Comparison of ENCODE assay signal across 17 cellular contexts in genomic region chr19:31002852-31003251, GRCh38.
DNase-seq lines count a peak whose midpoint lies in the region; FAIRE-seq and TF ChIP-seq lines count a peak whose summit lies in the region.
"Had no signal": no experiment of that assay in that cellular context is flagged by ENCODE, and none has a peak within 500 bp of the region (broad histone marks: within the 10 kb centered on the region; RNA-seq: fewer than 3 reads in every experiment).

No MANE protein-coding gene starts in this region.

- no peaks in the 10 kb centered on the region for H3K79me2 ChIP-seq in H1 (ENCODE audit: control insufficient read depth in 1 of 2, insufficient read depth in 2 of 2, low read length in 2 of 2)
- H3K79me2 ChIP-seq in mesendoderm (ENCODE audit: control insufficient read depth, insufficient read depth, low read length), result no peaks in the 10 kb centered on the region

- TF ChIP-seq CTCF in AG04450 (IDR thresholded peaks at IDR 0.05; ENCODE audit: low read depth, low read length) (peak; percentile 22), LNCaP clone FGC (IDR thresholded peaks at IDR 0.05; ENCODE audit: control insufficient read depth, extremely low read depth, insufficient read depth) (0 out of 2 replicates have a peak, but pooled peaks have one; percentile 10), H1 (IDR thresholded peaks at IDR 0.05; ENCODE audit: control extremely low read depth in 1 of 3, insufficient read depth in 1 of 3, low read depth in 1 of 3, low read length in 3 of 3) (peak in 2 of 3 experiments; percentile 10 to 29; a peak in 1 of 4 replicates)

- TF ChIP-seq POLR2A in H1 (IDR thresholded peaks at IDR 0.05; ENCODE audit: control extremely low read depth in 1 of 2, low read depth in 2 of 2, low read length in 2 of 2), result no peak

- no peak overlapping the region for H4K91ac ChIP-seq in H1 (replicated peaks; ENCODE audit: insufficient read length, low read length)

- no peak overlapping the region for H2BK20ac ChIP-seq in H1 (ENCODE audit: low read length)

- H3K4me2 ChIP-seq in H1 (ENCODE audit: insufficient read depth in 1 of 2, low read depth in 2 of 2, low read length in 2 of 2) (no peak overlapping the region), mesendoderm (ENCODE audit: low read length) (no peak overlapping the region)

- H3K56ac ChIP-seq in H1 (replicated peaks; ENCODE audit: insufficient read length, low read depth, low read length) (no peak overlapping the region), mesendoderm (ENCODE audit: low read length) (no peak overlapping the region)

- H3K9me3 ChIP-seq in AG04450 (ENCODE audit: control insufficient read depth, insufficient read depth, low read length), result no peaks in the 10 kb centered on the region
- no peaks in the 10 kb centered on the region for H3K9me3 ChIP-seq in H1 (ENCODE audit: insufficient read depth in 2 of 2, low read depth in 1 of 2, low read length in 1 of 2)
- H3K9me3 ChIP-seq: BE2C, SJSA1 had no signal

- TF ChIP-seq EP300 in H1 (IDR thresholded peaks at IDR 0.05; ENCODE audit: borderline replicate concordance in 1 of 2, low read depth in 2 of 2, low read length in 2 of 2), result no peak

- peak; percentile 49 to 51; a peak in 3 of 4 replicates for TF ChIP-seq RAD21 in H1 (IDR thresholded peaks at IDR 0.05 in 1 of 2, conservative IDR thresholded peaks at IDR 0.05 in 1 of 2; ENCODE audit: low read depth in 2 of 2, low read length in 2 of 2)

- 77% methylated on average over 7 of the region's 7 CpGs; no CpG with 5 or more reads in 1 of the 2 experiments for WGBS in H1 (ENCODE audit: extremely low coverage in 1 of 2, insufficient coverage in 1 of 2, insufficient read length in 1 of 2, insufficient replicate concordance in 2 of 2, low coverage in 1 of 2, low lambda C conversion rate in 2 of 2, missing lambda C conversion rate in 1 of 2), 2 experiments
- WGBS in mesendoderm (ENCODE audit: extremely low coverage, insufficient coverage, low lambda C conversion rate), result no CpG with 5 or more reads among the region's 7 CpGs

- H3K36me3 ChIP-seq in H1 (ENCODE audit: control insufficient read depth in 2 of 4, insufficient read depth in 4 of 4, low read length in 3 of 4) (no peaks in the 10 kb centered on the region), mesendoderm (ENCODE audit: control insufficient read depth, insufficient read depth, low read length) (no peaks in the 10 kb centered on the region)
- H3K36me3 ChIP-seq: BE2C, SJSA1 had no signal

- H2BK5ac ChIP-seq in H1 (ENCODE audit: low read depth, low read length) (no peak overlapping the region), mesendoderm (ENCODE audit: low read length) (no peak overlapping the region)

- no peak overlapping the region for H3K27ac ChIP-seq in AG04450 (ENCODE audit: low read depth, low read length)
- no peak overlapping the region for H3K27ac ChIP-seq in H1 (ENCODE audit: low read depth, low read length)
- H3K27ac ChIP-seq in mesendoderm (ENCODE audit: low read depth, low read length), result no peak overlapping the region
- H3K27ac ChIP-seq: RWPE1, SJSA1 had no signal

- H3K23me2 ChIP-seq in H1 (ENCODE audit: low read depth, low read length), result peaks cover 2% of the 10 kb centered on the region; the same call in 1 of the 2 replicates

- H2AFZ ChIP-seq in H1 (ENCODE audit: low read length), result no peak overlapping the region

- H2BK12ac ChIP-seq in H1 (ENCODE audit: low read depth, low read length), result no peak overlapping the region

- H2BK15ac ChIP-seq in H1 (ENCODE audit: low read length) (no peak overlapping the region), mesendoderm (replicated peaks; ENCODE audit: low read depth) (no peak overlapping the region)

- H4K20me1 ChIP-seq in H1 (replicated peaks in 1 of 2; ENCODE audit: control insufficient read depth in 1 of 2, insufficient read depth in 2 of 2, low read length in 2 of 2), result no peaks in the 10 kb centered on the region

- H3K4ac ChIP-seq in H1 (replicated peaks; ENCODE audit: insufficient read length, low read depth, low read length), result no peak overlapping the region
- H3K4ac ChIP-seq in mesendoderm (ENCODE audit: low read depth, low read length), result no peak overlapping the region

- POLR2A ChIA-PET in AG04450 (lab: Yijun Ruan, JAX) (no interaction called here), H1 (lab: Charles Lee; ENCODE audit: partially characterized antibody) (no interaction called here)

- no peak overlapping the region for H4K8ac ChIP-seq in H1 (ENCODE audit: extremely low read depth, insufficient read depth, low read length)
- H4K8ac ChIP-seq in mesendoderm (ENCODE audit: low read depth, low read length), result no peak overlapping the region

- no peak overlapping the region for H3K18ac ChIP-seq in H1 (ENCODE audit: extremely low read depth, low read length)
- no peak overlapping the region for H3K18ac ChIP-seq in mesendoderm (ENCODE audit: low read length)

- no peak for FAIRE-seq in H1 (lab: Jason Lieb, UNC)

- H3K23ac ChIP-seq in H1 (ENCODE audit: insufficient read length) (no peak overlapping the region), mesendoderm (ENCODE audit: low read length) (no peak overlapping the region)

- H3K4me1 ChIP-seq in H1 (replicated peaks in 1 of 4; ENCODE audit: control insufficient read depth in 3 of 4, insufficient read depth in 4 of 4, low read length in 3 of 4) (no peaks in the 10 kb centered on the region), mesendoderm (ENCODE audit: control insufficient read depth, low read depth, low read length) (no peaks in the 10 kb centered on the region)
- H3K4me1 ChIP-seq: BE2C, SJSA1 had no signal

- H2AK5ac ChIP-seq in H1 (ENCODE audit: low read depth, low read length), result no peak overlapping the region
- no peak overlapping the region for H2AK5ac ChIP-seq in mesendoderm (ENCODE audit: low read length)

- no peak overlapping the region for H3K4me3 ChIP-seq in AG04450 (ENCODE audit: low read depth, low read length)
- no peak overlapping the region for H3K4me3 ChIP-seq in LNCaP clone FGC (ENCODE audit: low read depth, low read length)
- no peak overlapping the region for H3K4me3 ChIP-seq in H1 (ENCODE audit: extremely low read depth in 1 of 4, insufficient read depth in 2 of 4, low read depth in 3 of 4, low read length in 4 of 4)
- no peak overlapping the region for H3K4me3 ChIP-seq in mesendoderm (ENCODE audit: low read length)
- H3K4me3 ChIP-seq: SJSA1 had no signal

- no peak for DNase-seq in AG04450 (ENCODE audit: low read depth, low spot score)
- DNase-seq in LNCaP clone FGC (ENCODE audit: low read depth), result no peak
- DNase-seq in H1 (ENCODE audit: low read depth in 1 of 2, low spot score in 2 of 2), result no peak
- peak; percentile 21 for DNase-seq in mesendoderm
- DNase-seq in kidney glomerular epithelial cell (lab: John Stamatoyannopoulos, UW), result no peak
- DNase-seq in DMS114 treated with DMSO at 0.1 percent for 48 hours (lab: John Stamatoyannopoulos, UW; ENCODE audit: unreplicated experiment), result no peak
- DNase-seq in NCI-H187 treated with DMSO at 0.1 percent for 48 hours (lab: John Stamatoyannopoulos, UW), result no peak
- DNase-seq in activated CD8-positive, alpha-beta memory T cell treated with anti-CD3 and anti-CD28 coated beads, Interleukin-2, amount 50 U/mL, for 4 hours, result no peak
- DNase-seq: BE2C; CD8-positive, alpha-beta T cell; GOT3; Kasumi-1; NCI-H1930; NCI-H524; OCI-M1 had no signal

- H4K5ac ChIP-seq in H1 (ENCODE audit: insufficient read length, low read depth, low read length) (no peak overlapping the region), mesendoderm (ENCODE audit: low read length) (no peak overlapping the region)

- H3K27me3 ChIP-seq in AG04450 (ENCODE audit: control insufficient read depth, insufficient read depth, low read length) (no peaks in the 10 kb centered on the region), H1 (replicated peaks in 1 of 4; ENCODE audit: control insufficient read depth in 3 of 4, extremely low read depth in 1 of 4, insufficient read depth in 3 of 4, low read length in 3 of 4) (no peaks in the 10 kb centered on the region), mesendoderm (ENCODE audit: insufficient read depth, low read length, poor library complexity) (no peaks in the 10 kb centered on the region)
- H3K27me3 ChIP-seq: BE2C, SJSA1 had no signal

- H3K9ac ChIP-seq in H1 (replicated peaks in 1 of 4; ENCODE audit: extremely low read depth in 1 of 4, low read depth in 3 of 4, low read length in 3 of 4) (no peak overlapping the region), mesendoderm (ENCODE audit: low read length) (no peak overlapping the region)

- H3K14ac ChIP-seq in H1 (ENCODE audit: insufficient read length), result no peak overlapping the region

- CTCF ChIA-PET in AG04450 (lab: Charles Lee) (no interaction called here), H1 (lab: Charles Lee; ENCODE audit: partially characterized antibody) (interaction anchor here (1.4 kb wide), 1 partner anchor 203 kb away, joined by 4 read pairs; no protein-coding TSS in a partner anchor)

- no peaks in the 10 kb centered on the region for H3K79me1 ChIP-seq in H1 (ENCODE audit: low read depth, low read length)
- H3K79me1 ChIP-seq in mesendoderm (ENCODE audit: low read length), result no peaks in the 10 kb centered on the region

- H2BK120ac ChIP-seq in H1 (replicated peaks; ENCODE audit: low read depth, low read length) (no peak overlapping the region), mesendoderm (ENCODE audit: low read depth, low read length) (no peak overlapping the region)

TF ChIP-seq in H1, 55 proteins besides CTCF, POLR2A, EP300 and RAD21:
- TF ChIP-seq SRF (IDR thresholded peaks at IDR 0.05; ENCODE audit: low read depth, low read length), result 0 out of 2 replicates have a peak, but pooled peaks have one; percentile 56
- no peak for TF ChIP-seq PHF8 (conservative IDR thresholded peaks at IDR 0.05; ENCODE audit: low read depth, low read length)
TF ChIP-seq in H1: peak in this region for 1.
